In genomic region chr4:1802151-1802715, GRCh38 we compare ENCODE assay signal across 1 cellular context.
A peak's percentile ranks its signal among the peaks of the same experiment; 100 is the strongest.
TF ChIP-seq lines count a peak whose summit lies in the region.

No MANE protein-coding gene starts in this region.

TF ChIP-seq in HepG2, 621 proteins besides CTCF, POLR2A, EP300 and RAD21 (continued from another document and continues in another):
- TF ChIP-seq FUBP1 (CRISPR knock-in tag; IDR thresholded peaks at IDR 0.05; ENCODE audit: borderline replicate concordance) (no peak), SMAD3 (CRISPR knock-in tag; IDR thresholded peaks at IDR 0.05) (peak; percentile 68; the same call in 1 of the 2 replicates), SIX1 (CRISPR knock-in tag; IDR thresholded peaks at IDR 0.05; ENCODE audit: borderline replicate concordance) (peak; percentile 29; the same call in 1 of the 2 replicates), CBFB (CRISPR knock-in tag; IDR thresholded peaks at IDR 0.05) (no peak), PHF20 (CRISPR knock-in tag; IDR thresholded peaks at IDR 0.05) (no peak), ZNF878 (CRISPR knock-in tag; IDR thresholded peaks at IDR 0.05) (no peak), KMT2B (CRISPR knock-in tag; IDR thresholded peaks at IDR 0.05) (no peak), HOXA7 (CRISPR knock-in tag; IDR thresholded peaks at IDR 0.05) (no peak), ZNF510 (CRISPR knock-in tag; IDR thresholded peaks at IDR 0.05; ENCODE audit: low read depth) (no peak), ZIK1 (CRISPR knock-in tag; IDR thresholded peaks at IDR 0.05; ENCODE audit: borderline replicate concordance, low read depth) (no peak), ESRRA (CRISPR knock-in tag; IDR thresholded peaks at IDR 0.05; ENCODE audit: low read depth) (no peak), ZNF678 (CRISPR knock-in tag; IDR thresholded peaks at IDR 0.05) (no peak; the same call in 1 of the 2 replicates), ZNF350 (CRISPR knock-in tag; IDR thresholded peaks at IDR 0.05; ENCODE audit: borderline replicate concordance, low read depth) (peak; percentile 75; the same call in 1 of the 2 replicates), PHF21A (CRISPR knock-in tag; IDR thresholded peaks at IDR 0.05) (peak; percentile 100), NCOA5 (CRISPR knock-in tag; IDR thresholded peaks at IDR 0.05) (no peak), ZNF251 (CRISPR knock-in tag; IDR thresholded peaks at IDR 0.05) (no peak), ARNT2 (CRISPR knock-in tag; IDR thresholded peaks at IDR 0.05; ENCODE audit: low read depth) (no peak), JUNB (CRISPR knock-in tag; IDR thresholded peaks at IDR 0.05; ENCODE audit: borderline replicate concordance) (no peak), MZF1 (CRISPR knock-in tag; IDR thresholded peaks at IDR 0.05; ENCODE audit: borderline replicate concordance) (no peak), CCDC6 (CRISPR knock-in tag; IDR thresholded peaks at IDR 0.05) (peak; percentile 83; the same call in 1 of the 2 replicates), SAP130 (CRISPR knock-in tag; IDR thresholded peaks at IDR 0.05; ENCODE audit: low read depth) (peak; percentile 85), SOX13 (IDR thresholded peaks at IDR 0.05) (peak; percentile 73; the same call in 1 of the 2 replicates), SOX13 (CRISPR knock-in tag; conservative IDR thresholded peaks at IDR 0.05 in 1 of 2, IDR thresholded peaks at IDR 0.05 in 1 of 2) (peak in 1 of 2 experiments; percentile 83; a peak in 2 of 4 replicates), HOXA3 (CRISPR knock-in tag; IDR thresholded peaks at IDR 0.05) (peak; percentile 88), ZBTB20 (CRISPR knock-in tag; IDR thresholded peaks at IDR 0.05; ENCODE audit: borderline replicate concordance, low read depth) (no peak; the same call in 1 of the 2 replicates), GPBP1L1 (CRISPR knock-in tag; IDR thresholded peaks at IDR 0.05) (no peak), ZNF879 (CRISPR knock-in tag; IDR thresholded peaks at IDR 0.05) (no peak), KDM3A (CRISPR knock-in tag; IDR thresholded peaks at IDR 0.05; ENCODE audit: low read depth) (0 out of 2 replicates have a peak, but pooled peaks have one; percentile 13), ZNF773 (CRISPR knock-in tag; IDR thresholded peaks at IDR 0.05; ENCODE audit: borderline replicate concordance) (no peak), DNMT1 (CRISPR knock-in tag; IDR thresholded peaks at IDR 0.05) (0 out of 2 replicates have a peak, but pooled peaks have one; percentile 5), TCF7 (IDR thresholded peaks at IDR 0.05; ENCODE audit: low read depth) (peak; percentile 74), ZNF83 (CRISPR knock-in tag; IDR thresholded peaks at IDR 0.05; ENCODE audit: borderline replicate concordance) (no peak), ATF1 (CRISPR knock-in tag; IDR thresholded peaks at IDR 0.05) (no peak), CBX2 (IDR thresholded peaks at IDR 0.05; ENCODE audit: low read depth, low read length) (no peak), CBX2 (CRISPR knock-in tag; IDR thresholded peaks at IDR 0.05; ENCODE audit: low read depth) (no peak), ZNF639 (CRISPR knock-in tag; conservative IDR thresholded peaks at IDR 0.05) (no peak), ZNF407 (CRISPR knock-in tag; IDR thresholded peaks at IDR 0.05; ENCODE audit: not compliant biosample characterization) (peak; percentile 74), ZGPAT (CRISPR knock-in tag; IDR thresholded peaks at IDR 0.05) (peak; percentile 72; the same call in 1 of the 2 replicates), ZNF724P (CRISPR knock-in tag; IDR thresholded peaks at IDR 0.05; ENCODE audit: borderline replicate concordance) (no peak), ZNF317 (CRISPR knock-in tag; IDR thresholded peaks at IDR 0.05) (0 out of 2 replicates have a peak, but pooled peaks have one; percentile 16), BCL3 (CRISPR knock-in tag; IDR thresholded peaks at IDR 0.05) (peak; percentile 75; the same call in 1 of the 2 replicates), ZNF746 (CRISPR knock-in tag; IDR thresholded peaks at IDR 0.05) (peak; percentile 97), NFYC (CRISPR knock-in tag; IDR thresholded peaks at IDR 0.05) (no peak), ELF4 (CRISPR knock-in tag; IDR thresholded peaks at IDR 0.05; ENCODE audit: borderline replicate concordance) (no peak), ZNF354B (CRISPR knock-in tag; IDR thresholded peaks at IDR 0.05) (no peak), ZNF589 (CRISPR knock-in tag; conservative IDR thresholded peaks at IDR 0.05) (no peak)
- TF ChIP-seq, protein P1, sequence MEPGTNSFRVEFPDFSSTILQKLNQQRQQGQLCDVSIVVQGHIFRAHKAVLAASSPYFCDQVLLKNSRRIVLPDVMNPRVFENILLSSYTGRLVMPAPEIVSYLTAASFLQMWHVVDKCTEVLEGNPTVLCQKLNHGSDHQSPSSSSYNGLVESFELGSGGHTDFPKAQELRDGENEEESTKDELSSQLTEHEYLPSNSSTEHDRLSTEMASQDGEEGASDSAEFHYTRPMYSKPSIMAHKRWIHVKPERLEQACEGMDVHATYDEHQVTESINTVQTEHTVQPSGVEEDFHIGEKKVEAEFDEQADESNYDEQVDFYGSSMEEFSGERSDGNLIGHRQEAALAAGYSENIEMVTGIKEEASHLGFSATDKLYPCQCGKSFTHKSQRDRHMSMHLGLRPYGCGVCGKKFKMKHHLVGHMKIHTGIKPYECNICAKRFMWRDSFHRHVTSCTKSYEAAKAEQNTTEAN (CRISPR knock-in tag; conservative IDR thresholded peaks at IDR 0.05), result no peak
- TF ChIP-seq, protein P2, sequence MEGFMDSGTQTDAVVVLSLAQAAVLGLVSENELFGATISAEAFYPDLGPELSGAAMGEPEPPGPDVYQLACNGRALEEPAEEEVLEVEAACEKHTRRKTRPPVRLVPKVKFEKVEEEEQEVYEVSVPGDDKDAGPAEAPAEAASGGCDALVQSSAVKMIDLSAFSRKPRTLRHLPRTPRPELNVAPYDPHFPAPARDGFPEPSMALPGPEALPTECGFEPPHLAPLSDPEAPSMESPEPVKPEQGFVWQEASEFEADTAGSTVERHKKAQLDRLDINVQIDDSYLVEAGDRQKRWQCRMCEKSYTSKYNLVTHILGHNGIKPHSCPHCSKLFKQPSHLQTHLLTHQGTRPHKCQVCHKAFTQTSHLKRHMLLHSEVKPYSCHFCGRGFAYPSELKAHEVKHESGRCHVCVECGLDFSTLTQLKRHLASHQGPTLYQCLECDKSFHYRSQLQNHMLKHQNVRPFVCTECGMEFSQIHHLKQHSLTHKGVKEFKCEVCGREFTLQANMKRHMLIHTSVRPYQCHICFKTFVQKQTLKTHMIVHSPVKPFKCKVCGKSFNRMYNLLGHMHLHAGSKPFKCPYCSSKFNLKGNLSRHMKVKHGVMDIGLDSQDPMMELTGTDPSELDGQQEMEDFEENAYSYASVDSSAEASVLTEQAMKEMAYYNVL (CRISPR knock-in tag; IDR thresholded peaks at IDR 0.05; ENCODE audit: borderline replicate concordance), result 0 out of 2 replicates have a peak, but pooled peaks have one; percentile 18
